Comparison of ENCODE assay signal across 13 cellular contexts in the genomic region with DNA sequence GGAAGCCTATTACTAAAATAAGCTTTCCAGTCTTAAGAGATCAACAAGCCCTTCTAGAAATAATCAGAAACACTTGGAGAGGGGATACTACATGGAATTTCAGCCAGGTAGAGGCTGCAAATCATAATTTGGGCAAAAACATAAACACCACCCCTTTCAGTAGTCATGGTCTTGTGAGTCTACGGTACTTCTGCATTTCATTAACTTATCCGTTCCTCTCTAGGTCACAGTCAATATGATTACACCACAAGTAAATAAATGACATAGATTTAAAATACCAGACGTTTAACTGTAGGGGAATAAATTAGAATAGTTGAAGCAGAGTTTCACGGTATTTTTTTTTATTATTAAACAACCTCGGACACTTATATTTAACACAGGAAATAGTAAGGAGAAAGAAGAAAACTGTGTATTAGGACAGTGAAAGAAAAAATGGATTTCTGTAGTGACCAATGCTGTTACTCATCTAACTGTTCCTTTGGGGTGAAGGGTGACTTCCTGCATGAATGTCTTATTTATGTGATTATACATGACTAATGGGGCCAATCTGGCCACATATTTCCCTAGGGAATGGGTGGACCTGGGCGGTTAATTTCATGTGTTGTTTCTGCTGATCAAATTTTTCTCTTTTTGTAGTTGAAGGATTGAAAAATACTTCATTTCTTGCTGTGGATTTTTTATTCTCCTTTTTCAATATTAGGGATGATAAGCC.
DNase-seq lines count a peak whose midpoint lies in the region; ATAC-seq and TF ChIP-seq lines count a peak whose summit lies in the region.
"Had no signal": no experiment of that assay in that cellular context is flagged by ENCODE, and none has a peak within 500 bp of the region (broad histone marks: within the 10 kb centered on the region; RNA-seq: fewer than 3 reads in every experiment).

No MANE protein-coding gene starts in this region.

- no peaks in the 10 kb centered on the region for H3K9me3 ChIP-seq in IMR-90 (ENCODE audit: control insufficient read depth, insufficient read depth, low read length)
- peaks cover 2% of the 10 kb centered on the region for H3K9me3 ChIP-seq in mesenchymal stem cell (ENCODE audit: control insufficient read depth, low read length)
- H3K9me3 ChIP-seq: vagina had no signal

- H3K4me3 ChIP-seq in AG10803 (ENCODE audit: low read length) (no peak overlapping the region), IMR-90 (ENCODE audit: insufficient read depth, low read depth, low read length) (no peak overlapping the region), astrocyte of the cerebellum (ENCODE audit: low read depth, low read length) (no peak overlapping the region), mesenchymal stem cell (ENCODE audit: insufficient read depth in 1 of 2, low read depth in 1 of 2, low read length in 2 of 2) (peak overlapping the region in 1 of 2 experiments; percentile 36)
- H3K4me3 ChIP-seq: vagina had no signal

- dilution Hi-C loops in IMR-90 (cut with HindIII; ENCODE audit: low sequenced_read_pairs, unreplicated experiment): no loop called here

- no peak overlapping the region for H2AK9ac ChIP-seq in IMR-90 (replicated peaks; ENCODE audit: low read depth, low read length, poor library complexity)

- ATAC-seq in IMR-90 (ENCODE audit: low read depth) (peak; percentile 79), GM18517 (IDR thresholded peaks at IDR 0.05; ENCODE audit: unreplicated experiment) (no peak), HG02623 (IDR thresholded peaks at IDR 0.05; ENCODE audit: unreplicated experiment) (no peak)

- no peak overlapping the region for H3K4me3 Mint-ChIP-seq in activated CD4-positive, alpha-beta T cell treated with anti-CD3 and anti-CD28 coated beads, Interleukin-2, amount 10 ng/mL, durations not matched to agents 24 days and 14 days

- no TSS peak for BruUV-seq in IMR-90 (replicated peaks; lab: Mats Ljungman, UMichigan)

- H3K27ac ChIP-seq in IMR-90 (ENCODE audit: insufficient read depth, low read length) (peak overlapping the region; percentile 20; the same call in 1 of the 2 replicates), mesenchymal stem cell (ENCODE audit: low read length, poor library complexity, severe bottlenecking) (no peak overlapping the region)
- H3K27ac ChIP-seq: vagina had no signal

- H3K4ac ChIP-seq in IMR-90 (ENCODE audit: low read depth, low read length) (peak overlapping the region; percentile 92), mesenchymal stem cell (ENCODE audit: low read depth in 1 of 2, low read length in 2 of 2) (no peak overlapping the region)

- 0 out of 2 replicates have a peak, but pooled peaks cover 3% of the 10 kb centered on the region for H3K9me1 ChIP-seq in IMR-90 (ENCODE audit: insufficient read depth, low read length)

- DNase-seq in AG10803 (ENCODE audit: low read depth) (peak; percentile 84), IMR-90 (peak; percentile 95), astrocyte of the cerebellum (ENCODE audit: low read depth) (peak; percentile 48), mesenchymal stem cell (peak; percentile 88), NCI-H748 treated with DMSO at 0.1 percent for 48 hours (lab: John Stamatoyannopoulos, UW) (no peak)
- DNase-seq in activated CD4-positive, alpha-beta T cell treated with anti-CD3 and anti-CD28 coated beads, Interleukin-2, amount 10 ng/mL, durations not matched to agents 24 days and 14 days: no peak
- DNase-seq: aorta, NCI-H510A, posterior cingulate gyrus, T-helper 2 cell had no signal

- H3K23ac ChIP-seq in IMR-90 (ENCODE audit: low read depth, low read length): peak overlapping the region; percentile 86; the same call in 1 of the 2 replicates
- H3K23ac ChIP-seq in mesenchymal stem cell (ENCODE audit: low read length in 2 of 2): no peak overlapping the region

- no peak for TF ChIP-seq POLR2A in IMR-90 (IDR thresholded peaks at IDR 0.05; ENCODE audit: low read depth, low read length)

- peak overlapping the region; percentile 85 for H2BK5ac ChIP-seq in IMR-90 (ENCODE audit: low read depth, low read length, poor library complexity, severe bottlenecking)
- no peak overlapping the region for H2BK5ac ChIP-seq in mesenchymal stem cell (ENCODE audit: low read depth, low read length, poor library complexity, severe bottlenecking)

- CTCF ChIA-PET in IMR-90 (lab: Yijun Ruan, JAX): no interaction called here

- no peak overlapping the region for H2BK12ac ChIP-seq in mesenchymal stem cell (ENCODE audit: low read length in 2 of 2)

- peak overlapping the region; percentile 98 for H2BK20ac ChIP-seq in IMR-90 (ENCODE audit: low read depth, low read length)

- H3K14ac ChIP-seq in IMR-90 (replicated peaks; ENCODE audit: low read depth, low read length) (peak overlapping the region; percentile 91), mesenchymal stem cell (ENCODE audit: low read length in 2 of 2) (no peak overlapping the region)

- H3K4me1 ChIP-seq in IMR-90 (ENCODE audit: control insufficient read depth, insufficient read depth, low read length): peaks cover 8% of the 10 kb centered on the region
- peaks cover 2% of the 10 kb centered on the region for H3K4me1 ChIP-seq in mesenchymal stem cell (ENCODE audit: control insufficient read depth, insufficient read depth, low read depth, low read length)
- H3K4me1 ChIP-seq: vagina had no signal

- H3K18ac ChIP-seq in IMR-90 (ENCODE audit: low read depth, low read length) (peak overlapping the region; percentile 76; the same call in 1 of the 2 replicates), mesenchymal stem cell (ENCODE audit: low read depth in 1 of 2, low read length in 2 of 2) (peak overlapping the region in 1 of 2 experiments; percentile 25)

- H4K20me1 ChIP-seq in IMR-90 (ENCODE audit: insufficient read depth, low read length): no peaks in the 10 kb centered on the region

- H3K79me1 ChIP-seq in IMR-90 (ENCODE audit: low read depth in 1 of 2, low read length in 2 of 2): no peaks in the 10 kb centered on the region
- H3K79me1 ChIP-seq in mesenchymal stem cell (replicated peaks; ENCODE audit: low read length, poor library complexity, severe bottlenecking): no peaks in the 10 kb centered on the region

- no peak overlapping the region for H3K27ac Mint-ChIP-seq in activated CD4-positive, alpha-beta T cell treated with anti-CD3 and anti-CD28 coated beads, Interleukin-2, amount 10 ng/mL, durations not matched to agents 24 days and 14 days

- POLR2A ChIA-PET in IMR-90 (lab: Charles Lee; ENCODE audit: unreplicated experiment): no interaction called here

- no peaks in the 10 kb centered on the region for H3K9me3 Mint-ChIP-seq in activated CD4-positive, alpha-beta T cell treated with anti-CD3 and anti-CD28 coated beads, Interleukin-2, amount 10 ng/mL, durations not matched to agents 24 days and 14 days

- no peaks in the 10 kb centered on the region for H3K27me3 Mint-ChIP-seq in activated CD4-positive, alpha-beta T cell treated with anti-CD3 and anti-CD28 coated beads, Interleukin-2, amount 10 ng/mL, durations not matched to agents 24 days and 14 days

- peak overlapping the region; percentile 63; the same call in 2 of the 3 replicates for H2BK15ac ChIP-seq in IMR-90 (ENCODE audit: low read depth, low read length)
- H2BK15ac ChIP-seq in mesenchymal stem cell (ENCODE audit: low read depth, poor library complexity, severe bottlenecking): no peak overlapping the region

- TF ChIP-seq CTCF in AG10803 (conservative IDR thresholded peaks at IDR 0.05; ENCODE audit: low read length) (no peak), IMR-90 (conservative IDR thresholded peaks at IDR 0.05; ENCODE audit: low read depth, low read length) (no peak), astrocyte of the cerebellum (IDR thresholded peaks at IDR 0.05; ENCODE audit: low read depth, low read length, missing control alignments) (no peak)

- no peaks in the 10 kb centered on the region for H3K27me3 ChIP-seq in IMR-90 (ENCODE audit: control insufficient read depth, insufficient read depth, low read length)
- H3K27me3 ChIP-seq in mesenchymal stem cell (ENCODE audit: control insufficient read depth in 1 of 2, insufficient read depth in 1 of 2, low read length in 2 of 2): no peaks in the 10 kb centered on the region
- H3K27me3 ChIP-seq: vagina had no signal

- H2BK120ac ChIP-seq in IMR-90 (ENCODE audit: low read depth, low read length) (peak overlapping the region; percentile 97), mesenchymal stem cell (ENCODE audit: low read depth, low read length) (no peak overlapping the region)

- H2AK5ac ChIP-seq in IMR-90 (ENCODE audit: low read depth, low read length) (peak overlapping the region; percentile 29; the same call in 1 of the 2 replicates), mesenchymal stem cell (ENCODE audit: low read length, severe bottlenecking) (no peak overlapping the region)

- H3K36me3 ChIP-seq in IMR-90 (ENCODE audit: control insufficient read depth, insufficient read depth, low read length): no peaks in the 10 kb centered on the region
- no peaks in the 10 kb centered on the region for H3K36me3 ChIP-seq in mesenchymal stem cell (ENCODE audit: control insufficient read depth in 1 of 2, insufficient read depth in 2 of 2, low read depth in 1 of 2, low read length in 2 of 2)
- H3K36me3 ChIP-seq: vagina had no signal

- no peak for TF ChIP-seq RAD21 in IMR-90 (IDR thresholded peaks at IDR 0.05; ENCODE audit: low read length)

- peak overlapping the region; percentile 70 for H3K56ac ChIP-seq in IMR-90 (ENCODE audit: extremely low read depth, insufficient read depth, low read length)

- H3K4me2 ChIP-seq in IMR-90 (ENCODE audit: low read depth, low read length): peak overlapping the region; percentile 61
- H3K4me2 ChIP-seq in mesenchymal stem cell (ENCODE audit: low read length, poor library complexity, severe bottlenecking): no peak overlapping the region

- no CpG with 5 or more reads among the region's 6 CpGs for WGBS in IMR-90 (ENCODE audit: extremely low coverage in 2 of 2, insufficient read length in 1 of 2), 2 experiments
- WGBS in mesenchymal stem cell: 8% methylated on average over 1 of the region's 6 CpGs

- intact Hi-C loops in IMR-90 (cut with micrococcal nuclease): loop anchor here (5.0 kb wide), 1 partner anchor 529 kb away; no protein-coding TSS in a partner anchor
- intact Hi-C loops in activated CD4-positive, alpha-beta T cell treated with anti-CD3 and anti-CD28 coated beads, Interleukin-2, amount 10 ng/mL, durations not matched to agents 24 days and 14 days (cut with micrococcal nuclease): no loop called here

- in situ Hi-C loops in IMR-90 (cut with MboI; ENCODE audit: low sequenced_read_pairs) (no loop called here), astrocyte of the cerebellum (cut with HindIII; ENCODE audit: low sequenced_read_pairs) (no loop called here)

- peak overlapping the region; percentile 70; the same call in 1 of the 2 replicates for H4K5ac ChIP-seq in IMR-90 (ENCODE audit: low read depth, low read length)

- H4K8ac ChIP-seq in IMR-90 (ENCODE audit: low read depth in 2 of 2, low read length in 2 of 2): peak overlapping the region; percentile 84 to 91
- H4K8ac ChIP-seq in mesenchymal stem cell (ENCODE audit: low read length): no peak overlapping the region

- H4K91ac ChIP-seq in IMR-90 (ENCODE audit: insufficient read depth, low read depth, low read length): peak overlapping the region; percentile 79
- no peak overlapping the region for H4K91ac ChIP-seq in mesenchymal stem cell (ENCODE audit: low read length)

- no peaks in the 10 kb centered on the region for H3K36me3 Mint-ChIP-seq in activated CD4-positive, alpha-beta T cell treated with anti-CD3 and anti-CD28 coated beads, Interleukin-2, amount 10 ng/mL, durations not matched to agents 24 days and 14 days (ENCODE audit: low read depth)

- no peaks in the 10 kb centered on the region for H3K4me1 Mint-ChIP-seq in activated CD4-positive, alpha-beta T cell treated with anti-CD3 and anti-CD28 coated beads, Interleukin-2, amount 10 ng/mL, durations not matched to agents 24 days and 14 days

- H3K9ac ChIP-seq in IMR-90 (ENCODE audit: low read depth, low read length) (no peak overlapping the region), mesenchymal stem cell (ENCODE audit: low read length) (peak overlapping the region; percentile 74)

- H2AFZ ChIP-seq in IMR-90 (replicated peaks; ENCODE audit: low read length, poor library complexity) (no peak overlapping the region), mesenchymal stem cell (ENCODE audit: low read depth, low read length) (no peak overlapping the region)

Comparison
In these comparisons a context has a peak if more than half of its experiments do, and no peak if none do; other contexts are left out.
1. DNase-seq: peak in AG10803 (single experiment), IMR-90 (single experiment), astrocyte of the cerebellum (single experiment) and mesenchymal stem cell (single experiment); none in NCI-H748 treated with DMSO at 0.1 percent for 48 hours (single experiment) and activated CD4-positive, alpha-beta T cell treated with anti-CD3 and anti-CD28 coated beads, Interleukin-2, amount 10 ng/mL, durations not matched to agents 24 days and 14 days (single experiment).